In genomic region chr7:78367280-78367773, GRCh38 we compare ENCODE assay signal across 10 cellular contexts.
"Had no signal": no experiment of that assay in that cellular context is flagged by ENCODE, and none has a peak within 500 bp of the region (broad histone marks: within the 10 kb centered on the region; RNA-seq: fewer than 3 reads in every experiment).

No MANE protein-coding gene starts in this region.

- H3K4me3 ChIP-seq: GM23248, HAP-1 had no signal

- DNase-seq: GM23248, GOT3, H7, HFFc6, IMR-90, KBM-7 had no signal

- H3K9me3 ChIP-seq: HAP-1 had no signal

- H3K4me2 ChIP-seq: KMS-11 had no signal

- H2AFZ ChIP-seq: GM23248 had no signal

- H3K9ac ChIP-seq: GM23248, KMS-11 had no signal

- H3K27ac ChIP-seq: GM23248, HL-60, KMS-11 had no signal

- H3K36me3 ChIP-seq: HAP-1 had no signal

- ATAC-seq: HCT116 had no signal
